Comparison of ENCODE assay signal across 8 cellular contexts in the genomic region with DNA sequence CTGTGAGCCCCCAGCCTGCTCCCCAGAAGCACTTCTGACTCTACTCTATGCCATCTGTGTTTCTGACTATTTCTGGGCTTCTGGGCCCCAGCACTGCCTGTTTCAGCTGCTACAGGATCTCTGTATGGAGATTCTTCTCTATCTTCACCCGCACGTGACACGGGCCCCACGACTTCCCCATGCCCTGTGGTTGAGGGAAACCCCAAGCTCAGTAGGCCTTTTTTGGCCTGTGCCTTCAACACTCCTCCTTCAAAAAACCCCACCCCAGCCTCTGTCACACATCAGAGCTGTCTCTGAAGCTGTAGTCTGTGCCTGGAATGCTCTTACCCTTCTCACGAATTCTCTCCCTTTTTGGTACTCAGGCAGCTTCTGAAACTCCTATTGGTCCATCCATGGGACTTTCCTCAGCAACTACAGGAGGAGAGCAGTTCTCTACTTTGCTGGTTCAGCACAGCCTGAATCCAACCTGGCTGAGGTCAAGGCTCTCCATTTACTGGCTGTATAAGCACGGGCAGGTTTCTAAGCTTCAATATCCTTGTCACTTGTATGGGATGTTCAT. TPM values are rescaled to one million over a fixed set of nuclear protein-coding genes. Genes with fewer than 3 reads are reported as not detected.
A peak's percentile ranks its signal among the peaks of the same experiment; 100 is the strongest.
DNase-seq lines count a peak whose midpoint lies in the region; ATAC-seq and TF ChIP-seq lines count a peak whose summit lies in the region.

No MANE protein-coding gene starts in this region.

- H3K9me3 Mint-ChIP-seq in activated T-helper 2 cell treated with anti-CD3 and anti-CD28 coated beads, Interferon-gamma antibody, Interleukin-2, Interleukin-4, amounts not matched to agents 10 μg/mL and 5 μg/mL and 100 μg/mL, durations not matched to agents 14 hours and 24 hours and 36 hours, result no peaks in the 10 kb centered on the region
- no peaks in the 10 kb centered on the region for H3K9me3 Mint-ChIP-seq in stimulated activated effector memory CD8-positive, alpha-beta T cell treated with anti-CD3 and anti-CD28 coated beads, Interleukin-12 subunit alpha, Interleukin-12 subunit beta, amount 100 ng/mL, for 72 hours

- CTCF ChIA-PET in GM10248 (lab: Yijun Ruan, JAX) (interaction anchor here (1.1 to 2.6 kb wide), 4 partner anchors 9 to 95 kb away, joined by 4 to 11 read pairs (median 4); no protein-coding TSS in a partner anchor), HEK293T (lab: Yijun Ruan, JAX) (no interaction called here)

- peaks cover 0 to 2% of the 10 kb centered on the region in 2 donors for H3K9me3 ChIP-seq in lung (ENCODE audit: control insufficient read depth in 2 of 2, insufficient read depth in 1 of 2, low read length in 1 of 2)

- no peak for ATAC-seq in lung (ENCODE audit: insufficient read depth, low FRiP score)
- ATAC-seq in stimulated activated effector memory CD8-positive, alpha-beta T cell treated with anti-CD3 and anti-CD28 coated beads, Interleukin-12 subunit alpha, Interleukin-12 subunit beta, amount 100 ng/mL, for 72 hours, result peak; percentile 89

- peaks cover 0 to 12% of the 10 kb centered on the region in 2 donors for H3K4me1 ChIP-seq in lung (ENCODE audit: control insufficient read depth in 2 of 2, insufficient read depth in 2 of 2, low read length in 2 of 2)

- peak overlapping the region; percentile 27 for H3K4me3 Mint-ChIP-seq in activated T-helper 2 cell treated with anti-CD3 and anti-CD28 coated beads, Interferon-gamma antibody, Interleukin-2, Interleukin-4, amounts not matched to agents 10 μg/mL and 5 μg/mL and 100 μg/mL, durations not matched to agents 14 hours and 24 hours and 36 hours (ENCODE audit: low read depth)
- no peak overlapping the region for H3K4me3 Mint-ChIP-seq in stimulated activated effector memory CD8-positive, alpha-beta T cell treated with anti-CD3 and anti-CD28 coated beads, Interleukin-12 subunit alpha, Interleukin-12 subunit beta, amount 100 ng/mL, for 72 hours

- DNase-seq in GM10248 (ENCODE audit: extremely low spot score) (peak; percentile 81), HEK293T (ENCODE audit: extremely low spot score) (no peak), NOMO-1 treated with dmso at 0.1 percent for 144 hours (lab: John Stamatoyannopoulos, UW; ENCODE audit: unreplicated experiment) (peak; percentile 68), lung (ENCODE audit: low spot score) (peak; percentile 49), ecto neural progenitor cell (ENCODE audit: low spot score) (no peak), brain microvascular endothelial cell (no peak)
- peak; percentile 61 for DNase-seq in activated T-helper 2 cell treated with anti-CD3 and anti-CD28 coated beads, Interferon-gamma antibody, Interleukin-2, Interleukin-4, amounts not matched to agents 10 μg/mL and 5 μg/mL and 100 μg/mL, durations not matched to agents 14 hours and 24 hours and 36 hours (ENCODE audit: low spot score)
- DNase-seq in stimulated activated effector memory CD8-positive, alpha-beta T cell treated with anti-CD3 and anti-CD28 coated beads, Interleukin-12 subunit alpha, Interleukin-12 subunit beta, amount 100 ng/mL, for 72 hours (ENCODE audit: low spot score in 2 of 2), result peak in 1 of 2 donors; percentile 69

- H3K27ac ChIP-seq in lung (ENCODE audit: low read depth in 1 of 2, low read length in 1 of 2) (peak overlapping the region; percentile 76 to 99), brain microvascular endothelial cell (no peak overlapping the region)

- no peaks in the 10 kb centered on the region for H3K36me3 Mint-ChIP-seq in activated T-helper 2 cell treated with anti-CD3 and anti-CD28 coated beads, Interferon-gamma antibody, Interleukin-2, Interleukin-4, amounts not matched to agents 10 μg/mL and 5 μg/mL and 100 μg/mL, durations not matched to agents 14 hours and 24 hours and 36 hours (ENCODE audit: low read depth)
- no peaks in the 10 kb centered on the region for H3K36me3 Mint-ChIP-seq in stimulated activated effector memory CD8-positive, alpha-beta T cell treated with anti-CD3 and anti-CD28 coated beads, Interleukin-12 subunit alpha, Interleukin-12 subunit beta, amount 100 ng/mL, for 72 hours

- POLR2A ChIA-PET in GM10248 (lab: Yijun Ruan, JAX) (interaction anchor here (0.5 to 0.6 kb wide), 2 partner anchors 8 to 27 kb away, joined by 3 to 4 read pairs; no protein-coding TSS in a partner anchor), HEK293T (lab: Yijun Ruan, JAX) (interaction anchor here (1.0 kb wide), 2 partner anchors 9 to 95 kb away, joined by 3 to 6 read pairs; no protein-coding TSS in a partner anchor)

- H3K36me3 ChIP-seq in lung (ENCODE audit: control insufficient read depth in 2 of 2, insufficient read depth in 2 of 2, low read length in 2 of 2), result no peaks in the 10 kb centered on the region
- H3K36me3 ChIP-seq in brain microvascular endothelial cell (replicated peaks), result no peaks in the 10 kb centered on the region

- 33 to 67% methylated on average over 6 of the region's 6 CpGs for WGBS in lung, 2 donors

- TF ChIP-seq CTCF in GM10248 (IDR thresholded peaks at IDR 0.05; ENCODE audit: control extremely low read depth, extremely low read depth, low read depth, missing control alignments) (no peak), lung (IDR thresholded peaks at IDR 0.05; ENCODE audit: control extremely low read depth, extremely low read depth) (no peak), brain microvascular endothelial cell (IDR thresholded peaks at IDR 0.05; ENCODE audit: low read depth, low read length, missing control alignments) (no peak)

- H3K27ac Mint-ChIP-seq in activated T-helper 2 cell treated with anti-CD3 and anti-CD28 coated beads, Interferon-gamma antibody, Interleukin-2, Interleukin-4, amounts not matched to agents 10 μg/mL and 5 μg/mL and 100 μg/mL, durations not matched to agents 14 hours and 24 hours and 36 hours, result no peak overlapping the region
- peak overlapping the region; percentile 50 for H3K27ac Mint-ChIP-seq in stimulated activated effector memory CD8-positive, alpha-beta T cell treated with anti-CD3 and anti-CD28 coated beads, Interleukin-12 subunit alpha, Interleukin-12 subunit beta, amount 100 ng/mL, for 72 hours

- H3K27me3 Mint-ChIP-seq in activated T-helper 2 cell treated with anti-CD3 and anti-CD28 coated beads, Interferon-gamma antibody, Interleukin-2, Interleukin-4, amounts not matched to agents 10 μg/mL and 5 μg/mL and 100 μg/mL, durations not matched to agents 14 hours and 24 hours and 36 hours (ENCODE audit: low read depth), result peaks cover 46% of the 10 kb centered on the region

- H3K4me3 ChIP-seq in lung, result no peak overlapping the region
- H3K4me3 ChIP-seq in brain microvascular endothelial cell (ENCODE audit: low read depth, low read length), result no peak overlapping the region

- H3K27me3 ChIP-seq in lung (ENCODE audit: control insufficient read depth, insufficient read depth) (no peaks in the 10 kb centered on the region), brain microvascular endothelial cell (replicated peaks) (no peaks in the 10 kb centered on the region)

- in situ Hi-C loops in brain microvascular endothelial cell (cut with HindIII; ENCODE audit: low pct_ligation_motif_present, low sequenced_read_pairs), result no loop called here

- intact Hi-C loops in activated T-helper 2 cell treated with anti-CD3 and anti-CD28 coated beads, Interferon-gamma antibody, Interleukin-2, Interleukin-4, amounts not matched to agents 10 μg/mL and 5 μg/mL and 100 μg/mL, durations not matched to agents 14 hours and 24 hours and 36 hours (cut with micrococcal nuclease), result loop anchor here (10.0 kb wide), 1 partner anchor 62 kb away; no protein-coding TSS in a partner anchor

- peaks cover 25% of the 10 kb centered on the region for H3K4me1 Mint-ChIP-seq in activated T-helper 2 cell treated with anti-CD3 and anti-CD28 coated beads, Interferon-gamma antibody, Interleukin-2, Interleukin-4, amounts not matched to agents 10 μg/mL and 5 μg/mL and 100 μg/mL, durations not matched to agents 14 hours and 24 hours and 36 hours (ENCODE audit: low read depth)
- peaks cover 10% of the 10 kb centered on the region for H3K4me1 Mint-ChIP-seq in stimulated activated effector memory CD8-positive, alpha-beta T cell treated with anti-CD3 and anti-CD28 coated beads, Interleukin-12 subunit alpha, Interleukin-12 subunit beta, amount 100 ng/mL, for 72 hours

TF ChIP-seq in HEK293T, 16 proteins besides CTCF, POLR2A, EP300 and RAD21:
- TF ChIP-seq LEF1 (IDR thresholded peaks at IDR 0.05; ENCODE audit: borderline replicate concordance) (no peak), HDGF (IDR thresholded peaks at IDR 0.05; ENCODE audit: borderline replicate concordance) (0 out of 2 replicates have a peak, but pooled peaks have one; percentile 66)
- TF ChIP-seq, protein P1, sequence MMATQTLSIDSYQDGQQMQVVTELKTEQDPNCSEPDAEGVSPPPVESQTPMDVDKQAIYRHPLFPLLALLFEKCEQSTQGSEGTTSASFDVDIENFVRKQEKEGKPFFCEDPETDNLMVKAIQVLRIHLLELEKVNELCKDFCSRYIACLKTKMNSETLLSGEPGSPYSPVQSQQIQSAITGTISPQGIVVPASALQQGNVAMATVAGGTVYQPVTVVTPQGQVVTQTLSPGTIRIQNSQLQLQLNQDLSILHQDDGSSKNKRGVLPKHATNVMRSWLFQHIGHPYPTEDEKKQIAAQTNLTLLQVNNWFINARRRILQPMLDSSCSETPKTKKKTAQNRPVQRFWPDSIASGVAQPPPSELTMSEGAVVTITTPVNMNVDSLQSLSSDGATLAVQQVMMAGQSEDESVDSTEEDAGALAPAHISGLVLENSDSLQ (IDR thresholded peaks at IDR 0.05), result no peak

RNA-seq across cellular contexts. Expression of a gene that starts 2.0 kb away (rescaled TPM):
- 0.39 and 0.55 TPM in 2 replicates for total RNA-seq in activated T-helper 2 cell treated with anti-CD3 and anti-CD28 coated beads, Interferon-gamma antibody, Interleukin-2, Interleukin-4, amounts not matched to agents 10 μg/mL and 5 μg/mL and 100 μg/mL, durations not matched to agents 14 hours and 24 hours and 36 hours
- 100 to 1,000 TPM in 1 of 2 donors, 10 to 100 TPM in 1; 55.8 to 151 TPM for total RNA-seq in lung
- polyA plus RNA-seq in lung, result 10 to 100 TPM; 15.4 to 34.4 TPM

Comparison
In these comparisons a context has a peak if more than half of its experiments do, and no peak if none do; other contexts are left out.
1. DNase-seq: peak in GM10248 (single experiment), NOMO-1 treated with dmso at 0.1 percent for 144 hours (single experiment), activated T-helper 2 cell treated with anti-CD3 and anti-CD28 coated beads, Interferon-gamma antibody, Interleukin-2, Interleukin-4, amounts not matched to agents 10 μg/mL and 5 μg/mL and 100 μg/mL, durations not matched to agents 14 hours and 24 hours and 36 hours (single experiment) and lung (single experiment); none in HEK293T (single experiment), ecto neural progenitor cell (single experiment) and brain microvascular endothelial cell (single experiment).
2. RNA of a gene that starts 2.0 kb away (total RNA-seq): 55.8 to 151 TPM in lung; 0.39 to 0.55 TPM in activated T-helper 2 cell treated with anti-CD3 and anti-CD28 coated beads, Interferon-gamma antibody, Interleukin-2, Interleukin-4, amounts not matched to agents 10 μg/mL and 5 μg/mL and 100 μg/mL, durations not matched to agents 14 hours and 24 hours and 36 hours; every median in the first group is over 10 times any median in the second.